Comparison of ENCODE assay signal across 21 cellular contexts in genomic region chr16:22397931-22398330, GRCh38.
"Had no signal": no experiment of that assay in that cellular context is flagged by ENCODE, and none has a peak within 500 bp of the region (broad histone marks: within the 10 kb centered on the region; RNA-seq: fewer than 3 reads in every experiment).

No MANE protein-coding gene starts in this region.

- H3K9me3 Mint-ChIP-seq: activated naive CD8-positive, alpha-beta T cell treated with anti-CD3 and anti-CD28 coated beads, Interleukin-2, amount 10 ng/mL, durations not matched to agents 7 days and 5 days; activated T-helper 1 cell treated with anti-CD3 and anti-CD28 coated beads, Interleukin-12 subunit alpha, Interleukin-12 subunit beta, Interleukin-2, Interleukin-4 antibody, amounts not matched to agents 30 ng/mL and 10 ng/mL and 1 ng/mL, durations not matched to agents 14 hours and 24 hours and 36 hours; naive thymus-derived CD8-positive, alpha-beta T cell; stimulated activated naive CD8-positive, alpha-beta T cell treated with anti-CD3 and anti-CD28 coated beads, Interleukin-15, Interleukin-2, amounts not matched to agents 100 ng/mL and 50 ng/mL, for 24 hours; T-helper 2 cell treated with Interferon-gamma antibody and Interleukin-4, amounts not matched to agents 5 μg/mL and 100 μg/mL, for 36 hours had no signal

- H3K9me3 ChIP-seq: left lung, mucosa of descending colon, neutrophil, suprapubic skin, upper lobe of left lung had no signal

- H3K27me3 Mint-ChIP-seq: activated naive CD8-positive, alpha-beta T cell treated with anti-CD3 and anti-CD28 coated beads, Interleukin-2, amount 10 ng/mL, durations not matched to agents 7 days and 5 days; naive thymus-derived CD8-positive, alpha-beta T cell; stimulated activated naive CD8-positive, alpha-beta T cell treated with anti-CD3 and anti-CD28 coated beads, Interleukin-15, Interleukin-2, amounts not matched to agents 100 ng/mL and 50 ng/mL, for 24 hours had no signal

- H3K27ac ChIP-seq: dorsolateral prefrontal cortex, left lung, neutrophil, skin epidermis, suprapubic skin, upper lobe of left lung had no signal

- H3K4me3 ChIP-seq: dorsolateral prefrontal cortex, left lung, mucosa of descending colon, skin epidermis, suprapubic skin, upper lobe of left lung had no signal

- ATAC-seq: mucosa of descending colon; naive thymus-derived CD8-positive, alpha-beta T cell had no signal

- DNase-seq: activated CD4-positive, alpha-beta T cell treated with anti-CD3 and anti-CD28 coated beads, Interleukin-2, amount 50 U/mL, for 1 hour; activated naive CD4-positive, alpha-beta T cell; activated naive CD8-positive, alpha-beta T cell treated with anti-CD3 and anti-CD28 coated beads, Interleukin-2, amount 10 ng/mL, durations not matched to agents 7 days and 5 days; anterior cingulate cortex; dorsolateral prefrontal cortex; hippocampal formation; kidney; left lung; mucosa of descending colon; naive thymus-derived CD8-positive, alpha-beta T cell; posterior cingulate gyrus; retina; stimulated activated CD4-positive, alpha-beta T cell treated with anti-CD3 and anti-CD28 coated beads, Interleukin-4, amount 100 ng/mL, for 24 hours; SW 1271 had no signal

- H3K27me3 ChIP-seq: dorsolateral prefrontal cortex, left lung, neutrophil, suprapubic skin, upper lobe of left lung had no signal

- H3K36me3 ChIP-seq: left lung, neutrophil, suprapubic skin, upper lobe of left lung had no signal

- H3K4me1 Mint-ChIP-seq: activated naive CD8-positive, alpha-beta T cell treated with anti-CD3 and anti-CD28 coated beads, Interleukin-2, amount 10 ng/mL, durations not matched to agents 7 days and 5 days had no signal

- H3K4me3 Mint-ChIP-seq: activated naive CD8-positive, alpha-beta T cell treated with anti-CD3 and anti-CD28 coated beads, Interleukin-2, amount 10 ng/mL, durations not matched to agents 7 days and 5 days; activated T-helper 1 cell treated with anti-CD3 and anti-CD28 coated beads, Interleukin-12 subunit alpha, Interleukin-12 subunit beta, Interleukin-2, Interleukin-4 antibody, amounts not matched to agents 30 ng/mL and 10 ng/mL and 1 ng/mL, durations not matched to agents 14 hours and 24 hours and 36 hours; naive thymus-derived CD8-positive, alpha-beta T cell; stimulated activated naive CD8-positive, alpha-beta T cell treated with anti-CD3 and anti-CD28 coated beads, Interleukin-15, Interleukin-2, amounts not matched to agents 100 ng/mL and 50 ng/mL, for 24 hours; T-helper 2 cell treated with Interferon-gamma antibody and Interleukin-4, amounts not matched to agents 5 μg/mL and 100 μg/mL, for 36 hours had no signal

- H3K4me1 ChIP-seq: left lung, upper lobe of left lung had no signal

- H3K27ac Mint-ChIP-seq: activated naive CD8-positive, alpha-beta T cell treated with anti-CD3 and anti-CD28 coated beads, Interleukin-2, amount 10 ng/mL, durations not matched to agents 7 days and 5 days; activated T-helper 1 cell treated with anti-CD3 and anti-CD28 coated beads, Interleukin-12 subunit alpha, Interleukin-12 subunit beta, Interleukin-2, Interleukin-4 antibody, amounts not matched to agents 30 ng/mL and 10 ng/mL and 1 ng/mL, durations not matched to agents 14 hours and 24 hours and 36 hours; stimulated activated naive CD8-positive, alpha-beta T cell treated with anti-CD3 and anti-CD28 coated beads, Interleukin-15, Interleukin-2, amounts not matched to agents 100 ng/mL and 50 ng/mL, for 24 hours; T-helper 2 cell treated with Interferon-gamma antibody and Interleukin-4, amounts not matched to agents 5 μg/mL and 100 μg/mL, for 36 hours had no signal
